ENCODE assay signal across 8 cellular contexts in the genomic region with DNA sequence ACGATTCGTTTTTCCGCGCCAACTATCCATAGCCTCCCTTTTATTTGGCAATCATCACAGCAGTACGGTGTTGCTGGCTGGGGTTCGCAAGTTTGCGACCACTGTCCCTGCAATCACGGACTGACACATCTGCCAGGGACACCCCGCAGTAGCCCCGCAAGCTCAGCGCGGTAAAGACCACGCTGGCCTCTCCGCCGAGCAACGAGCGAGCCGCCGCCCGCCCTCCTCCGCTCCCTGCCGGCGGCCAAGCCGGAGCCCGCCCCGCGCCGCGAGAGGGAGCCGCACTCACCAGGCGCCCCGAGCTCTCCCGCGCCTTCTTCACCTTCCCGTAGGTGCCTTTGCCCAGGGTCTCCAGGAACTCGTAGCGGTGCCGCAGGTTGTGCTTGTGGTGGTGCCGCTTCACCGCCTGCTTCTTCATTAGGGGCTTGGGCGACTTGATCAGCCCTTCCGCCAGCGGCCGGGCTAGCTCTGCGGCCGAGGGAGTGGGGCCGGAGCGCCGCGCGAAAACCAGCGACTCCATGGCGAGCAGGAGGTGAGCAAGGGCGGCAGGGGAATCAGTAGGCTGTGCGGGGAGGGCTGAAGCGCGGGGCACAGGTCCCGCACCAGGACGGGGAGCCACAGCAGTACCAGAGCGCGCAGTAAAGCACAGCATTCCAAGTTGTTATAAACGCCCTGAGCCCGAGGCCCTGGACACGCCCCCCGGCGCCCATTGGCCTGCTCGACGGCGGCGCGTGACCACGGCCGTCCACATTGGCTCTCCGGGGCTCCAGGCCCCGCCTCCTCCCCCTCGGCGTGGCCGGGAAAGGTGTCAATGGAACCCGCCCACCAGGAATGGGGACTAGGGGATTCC. TPM values are rescaled to one million over a fixed set of nuclear protein-coding genes. Genes with fewer than 3 reads are reported as not detected.
DNase-seq lines count a peak whose midpoint lies in the region; ATAC-seq and TF ChIP-seq lines count a peak whose summit lies in the region.

TSS of gene NUAK2 (minus strand) at position 637 of the 850 bp plus-strand sequence. CDS start at position 520, 117 bp downstream.

- H3K4me3 ChIP-seq in CD4-positive, CD25-positive, alpha-beta regulatory T cell (ENCODE audit: low read depth, low read length): peak within 1 kb of the TSS; percentile 94
- H3K4me3 ChIP-seq in lower lobe of right lung: peak within 1 kb of the TSS; percentile 78

- H3K4me1 Mint-ChIP-seq in CD4-positive, CD25-positive, alpha-beta regulatory T cell: peaks cover 9 to 81% (median 55%) of the 10 kb centered on the region in 4 donors

- peaks cover 32% of the 10 kb centered on the region for H3K36me3 Mint-ChIP-seq in CD4-positive, CD25-positive, alpha-beta regulatory T cell

- peak within 1 kb of the TSS; percentile 89 to 97 (median 95) for H3K27ac Mint-ChIP-seq in CD4-positive, CD25-positive, alpha-beta regulatory T cell

- intact Hi-C loops in lower lobe of right lung (cut with DNase I): no loop called here

- peaks cover 30% of the 10 kb centered on the region for H3K27me3 Mint-ChIP-seq in CD4-positive, CD25-positive, alpha-beta regulatory T cell

- peak; percentile 87 to 88 for ATAC-seq in CD4-positive, CD25-positive, alpha-beta regulatory T cell (ENCODE audit: low read depth in 2 of 2)
- ATAC-seq in HG02852 (IDR thresholded peaks at IDR 0.05; ENCODE audit: unreplicated experiment) (peak; percentile 55), lower lobe of right lung (peak; percentile 92), HG02938 (IDR thresholded peaks at IDR 0.05; ENCODE audit: unreplicated experiment) (no peak)

- H3K9me3 ChIP-seq in CD4-positive, CD25-positive, alpha-beta regulatory T cell (ENCODE audit: control insufficient read depth in 2 of 2, low read length in 2 of 2): no peaks in the 10 kb centered on the region
- no peaks in the 10 kb centered on the region for H3K9me3 ChIP-seq in lower lobe of right lung

- no peaks in the 10 kb centered on the region for H3K27me3 ChIP-seq in CD4-positive, CD25-positive, alpha-beta regulatory T cell (ENCODE audit: control insufficient read depth, insufficient read depth, low read length)
- H3K27me3 ChIP-seq in lower lobe of right lung (ENCODE audit: low read depth): no peaks in the 10 kb centered on the region

- H3K4me1 ChIP-seq in CD4-positive, CD25-positive, alpha-beta regulatory T cell (ENCODE audit: control insufficient read depth, insufficient read depth, low read length, poor library complexity, severe bottlenecking): peaks cover 59% of the 10 kb centered on the region
- H3K4me1 ChIP-seq in lower lobe of right lung: peaks cover 63% of the 10 kb centered on the region

- peak within 1 kb of the TSS; percentile 76 for H3K27ac ChIP-seq in CD4-positive, CD25-positive, alpha-beta regulatory T cell (ENCODE audit: insufficient read depth, low read length, poor library complexity, severe bottlenecking)
- peak within 1 kb of the TSS; percentile 91 for H3K27ac ChIP-seq in lower lobe of right lung

- peaks cover 3% of the 10 kb centered on the region for H3K36me3 ChIP-seq in CD4-positive, CD25-positive, alpha-beta regulatory T cell (ENCODE audit: control insufficient read depth, insufficient read depth, low read length)
- H3K36me3 ChIP-seq in lower lobe of right lung: no peaks in the 10 kb centered on the region

- peak within 1 kb of the TSS; percentile 97 to 100 (median 97) for H3K4me3 Mint-ChIP-seq in CD4-positive, CD25-positive, alpha-beta regulatory T cell

- no peaks in the 10 kb centered on the region for H3K9me3 Mint-ChIP-seq in CD4-positive, CD25-positive, alpha-beta regulatory T cell

- DNase-seq in CD4-positive, CD25-positive, alpha-beta regulatory T cell: peak; percentile 77 to 82 (median 80)
- DNase-seq in NCI-H774 (lab: John Stamatoyannopoulos, UW): peak; percentile 94
- DNase-seq in activated CD8-positive, alpha-beta memory T cell treated with anti-CD3 and anti-CD28 coated beads for 4 hours (ENCODE audit: low read depth in 2 of 2): peak; percentile 69 to 71
- peak; percentile 90 for DNase-seq in effector CD8-positive, alpha-beta T cell (lab: John Stamatoyannopoulos, UW)
- peak; percentile 97 for DNase-seq in lower lobe of right lung
- DNase-seq in stimulated activated CD4-positive, alpha-beta T cell treated with anti-CD3 and anti-CD28 coated beads, Interleukin-4, amount 100 ng/mL, for 48 hours (ENCODE audit: low read depth in 2 of 2): peak; percentile 73 to 83

- peak; percentile 46 for TF ChIP-seq CTCF in lower lobe of right lung (IDR thresholded peaks at IDR 0.05)

RNA-seq across cellular contexts. Expression of gene NUAK2, which starts in this region (rescaled TPM):
- total RNA-seq in CD4-positive, CD25-positive, alpha-beta regulatory T cell: 9.9 TPM
- 10 to 100 TPM; 13.2 to 41.3 (median 25.4) TPM for polyA plus RNA-seq in CD4-positive, CD25-positive, alpha-beta regulatory T cell
- 6.8 TPM for total RNA-seq in lower lobe of right lung
